In the genomic region with DNA sequence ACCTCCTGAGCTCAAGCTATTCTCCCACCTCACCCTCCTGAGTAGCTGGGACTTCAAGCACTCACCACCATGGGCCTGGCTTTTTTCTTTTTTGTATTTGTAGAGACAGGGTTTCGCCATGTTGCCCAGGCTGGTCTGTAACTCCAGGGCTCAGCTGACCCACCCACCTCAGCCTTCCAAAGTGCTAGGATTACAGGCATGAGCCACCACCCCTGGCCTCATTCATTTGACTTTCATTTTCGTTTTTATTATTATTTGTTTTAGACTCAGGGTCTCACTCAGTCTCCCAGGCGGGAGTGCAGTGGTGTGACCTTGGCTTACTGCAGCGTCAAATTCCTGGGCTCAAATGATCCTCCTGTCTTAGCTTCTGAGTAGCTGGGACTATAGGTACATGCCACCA, we compare ENCODE assay signal across 6 cellular contexts. TPM values are rescaled to one million over a fixed set of nuclear protein-coding genes. Genes with fewer than 3 reads are reported as not detected.
"Had no signal": no experiment of that assay in that cellular context is flagged by ENCODE, and none has a peak within 500 bp of the region (broad histone marks: within the 10 kb centered on the region; RNA-seq: fewer than 3 reads in every experiment).

No MANE protein-coding gene starts in this region.

RNA-seq across cellular contexts. Expression of gene RIMBP3B, which starts 24.2 kb away (rescaled TPM):
- total RNA-seq: PC-3, PC-9, Peyer's patch, Right ventricle myocardium superior, RPMI7951 had no signal
- polyA plus RNA-seq: SK-N-SH had no signal
